In the genomic region with DNA sequence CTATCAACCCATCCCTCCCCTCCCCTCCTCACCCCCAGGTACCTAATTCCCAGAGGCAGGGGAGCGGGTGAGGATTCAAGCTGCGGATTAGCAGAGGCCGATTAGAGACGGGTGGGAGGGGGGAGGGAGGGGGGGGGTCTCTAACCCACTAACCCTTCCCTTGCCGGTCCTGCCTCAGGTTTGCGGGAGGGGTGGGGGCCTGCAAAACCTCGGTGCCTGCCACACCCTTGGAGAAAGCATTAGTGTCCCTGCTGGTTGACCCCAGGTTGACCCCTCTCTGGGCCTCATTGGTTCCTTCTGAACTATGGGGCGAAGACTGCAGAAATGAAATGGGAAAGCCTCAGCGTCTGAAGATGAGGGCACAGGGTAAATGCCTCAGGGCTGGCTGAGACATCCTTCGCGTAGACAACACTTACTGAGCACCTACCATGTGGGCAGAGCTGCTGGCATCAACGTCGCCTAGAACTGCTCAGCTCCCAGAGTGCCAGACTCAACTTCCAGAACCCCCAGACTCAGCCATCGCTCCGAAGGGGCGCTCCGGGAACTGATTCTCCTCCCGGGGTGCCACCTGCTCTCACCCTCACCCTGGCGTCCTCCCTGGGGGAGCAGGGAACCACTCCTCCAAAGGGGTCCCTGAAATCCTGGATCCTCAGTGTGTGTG, we compare ENCODE assay signal across 2 cellular contexts.
TF ChIP-seq lines count a peak whose summit lies in the region.

No MANE protein-coding gene starts in this region.

TF ChIP-seq in HCT116, 20 proteins besides CTCF, POLR2A, EP300 and RAD21 (continued from another document):
- TF ChIP-seq, protein P1, sequence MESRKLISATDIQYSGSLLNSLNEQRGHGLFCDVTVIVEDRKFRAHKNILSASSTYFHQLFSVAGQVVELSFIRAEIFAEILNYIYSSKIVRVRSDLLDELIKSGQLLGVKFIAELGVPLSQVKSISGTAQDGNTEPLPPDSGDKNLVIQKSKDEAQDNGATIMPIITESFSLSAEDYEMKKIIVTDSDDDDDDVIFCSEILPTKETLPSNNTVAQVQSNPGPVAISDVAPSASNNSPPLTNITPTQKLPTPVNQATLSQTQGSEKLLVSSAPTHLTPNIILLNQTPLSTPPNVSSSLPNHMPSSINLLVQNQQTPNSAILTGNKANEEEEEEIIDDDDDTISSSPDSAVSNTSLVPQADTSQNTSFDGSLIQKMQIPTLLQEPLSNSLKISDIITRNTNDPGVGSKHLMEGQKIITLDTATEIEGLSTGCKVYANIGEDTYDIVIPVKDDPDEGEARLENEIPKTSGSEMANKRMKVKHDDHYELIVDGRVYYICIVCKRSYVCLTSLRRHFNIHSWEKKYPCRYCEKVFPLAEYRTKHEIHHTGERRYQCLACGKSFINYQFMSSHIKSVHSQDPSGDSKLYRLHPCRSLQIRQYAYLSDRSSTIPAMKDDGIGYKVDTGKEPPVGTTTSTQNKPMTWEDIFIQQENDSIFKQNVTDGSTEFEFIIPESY (IDR thresholded peaks at IDR 0.05; ENCODE audit: extremely low read depth, insufficient replicate concordance, low read length), result no peak
- TF ChIP-seq FOSL1 (IDR thresholded peaks at IDR 0.05; ENCODE audit: low read depth), result no peak
- no peak for TF ChIP-seq ELF1 (IDR thresholded peaks at IDR 0.05; ENCODE audit: borderline replicate concordance, low read depth)
- no peak for TF ChIP-seq POLR2AphosphoS5 (IDR thresholded peaks at IDR 0.05; ENCODE audit: low read depth, low read length)
- TF ChIP-seq CBX3 (IDR thresholded peaks at IDR 0.05; ENCODE audit: low read depth), result no peak
- no peak for TF ChIP-seq SIN3A (IDR thresholded peaks at IDR 0.05; ENCODE audit: low read depth)
- TF ChIP-seq, protein P2, sequence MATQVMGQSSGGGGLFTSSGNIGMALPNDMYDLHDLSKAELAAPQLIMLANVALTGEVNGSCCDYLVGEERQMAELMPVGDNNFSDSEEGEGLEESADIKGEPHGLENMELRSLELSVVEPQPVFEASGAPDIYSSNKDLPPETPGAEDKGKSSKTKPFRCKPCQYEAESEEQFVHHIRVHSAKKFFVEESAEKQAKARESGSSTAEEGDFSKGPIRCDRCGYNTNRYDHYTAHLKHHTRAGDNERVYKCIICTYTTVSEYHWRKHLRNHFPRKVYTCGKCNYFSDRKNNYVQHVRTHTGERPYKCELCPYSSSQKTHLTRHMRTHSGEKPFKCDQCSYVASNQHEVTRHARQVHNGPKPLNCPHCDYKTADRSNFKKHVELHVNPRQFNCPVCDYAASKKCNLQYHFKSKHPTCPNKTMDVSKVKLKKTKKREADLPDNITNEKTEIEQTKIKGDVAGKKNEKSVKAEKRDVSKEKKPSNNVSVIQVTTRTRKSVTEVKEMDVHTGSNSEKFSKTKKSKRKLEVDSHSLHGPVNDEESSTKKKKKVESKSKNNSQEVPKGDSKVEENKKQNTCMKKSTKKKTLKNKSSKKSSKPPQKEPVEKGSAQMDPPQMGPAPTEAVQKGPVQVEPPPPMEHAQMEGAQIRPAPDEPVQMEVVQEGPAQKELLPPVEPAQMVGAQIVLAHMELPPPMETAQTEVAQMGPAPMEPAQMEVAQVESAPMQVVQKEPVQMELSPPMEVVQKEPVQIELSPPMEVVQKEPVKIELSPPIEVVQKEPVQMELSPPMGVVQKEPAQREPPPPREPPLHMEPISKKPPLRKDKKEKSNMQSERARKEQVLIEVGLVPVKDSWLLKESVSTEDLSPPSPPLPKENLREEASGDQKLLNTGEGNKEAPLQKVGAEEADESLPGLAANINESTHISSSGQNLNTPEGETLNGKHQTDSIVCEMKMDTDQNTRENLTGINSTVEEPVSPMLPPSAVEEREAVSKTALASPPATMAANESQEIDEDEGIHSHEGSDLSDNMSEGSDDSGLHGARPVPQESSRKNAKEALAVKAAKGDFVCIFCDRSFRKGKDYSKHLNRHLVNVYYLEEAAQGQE (IDR thresholded peaks at IDR 0.05; ENCODE audit: low read depth), result no peak
- no peak for TF ChIP-seq YY1 (IDR thresholded peaks at IDR 0.05; ENCODE audit: extremely low read depth, insufficient replicate concordance, low read depth, low read length)
- TF ChIP-seq CEBPB (IDR thresholded peaks at IDR 0.05; ENCODE audit: low read depth), result no peak

TF ChIP-seq in WTC11, 78 proteins besides CTCF, POLR2A, EP300 and RAD21:
- TF ChIP-seq, protein P3, sequence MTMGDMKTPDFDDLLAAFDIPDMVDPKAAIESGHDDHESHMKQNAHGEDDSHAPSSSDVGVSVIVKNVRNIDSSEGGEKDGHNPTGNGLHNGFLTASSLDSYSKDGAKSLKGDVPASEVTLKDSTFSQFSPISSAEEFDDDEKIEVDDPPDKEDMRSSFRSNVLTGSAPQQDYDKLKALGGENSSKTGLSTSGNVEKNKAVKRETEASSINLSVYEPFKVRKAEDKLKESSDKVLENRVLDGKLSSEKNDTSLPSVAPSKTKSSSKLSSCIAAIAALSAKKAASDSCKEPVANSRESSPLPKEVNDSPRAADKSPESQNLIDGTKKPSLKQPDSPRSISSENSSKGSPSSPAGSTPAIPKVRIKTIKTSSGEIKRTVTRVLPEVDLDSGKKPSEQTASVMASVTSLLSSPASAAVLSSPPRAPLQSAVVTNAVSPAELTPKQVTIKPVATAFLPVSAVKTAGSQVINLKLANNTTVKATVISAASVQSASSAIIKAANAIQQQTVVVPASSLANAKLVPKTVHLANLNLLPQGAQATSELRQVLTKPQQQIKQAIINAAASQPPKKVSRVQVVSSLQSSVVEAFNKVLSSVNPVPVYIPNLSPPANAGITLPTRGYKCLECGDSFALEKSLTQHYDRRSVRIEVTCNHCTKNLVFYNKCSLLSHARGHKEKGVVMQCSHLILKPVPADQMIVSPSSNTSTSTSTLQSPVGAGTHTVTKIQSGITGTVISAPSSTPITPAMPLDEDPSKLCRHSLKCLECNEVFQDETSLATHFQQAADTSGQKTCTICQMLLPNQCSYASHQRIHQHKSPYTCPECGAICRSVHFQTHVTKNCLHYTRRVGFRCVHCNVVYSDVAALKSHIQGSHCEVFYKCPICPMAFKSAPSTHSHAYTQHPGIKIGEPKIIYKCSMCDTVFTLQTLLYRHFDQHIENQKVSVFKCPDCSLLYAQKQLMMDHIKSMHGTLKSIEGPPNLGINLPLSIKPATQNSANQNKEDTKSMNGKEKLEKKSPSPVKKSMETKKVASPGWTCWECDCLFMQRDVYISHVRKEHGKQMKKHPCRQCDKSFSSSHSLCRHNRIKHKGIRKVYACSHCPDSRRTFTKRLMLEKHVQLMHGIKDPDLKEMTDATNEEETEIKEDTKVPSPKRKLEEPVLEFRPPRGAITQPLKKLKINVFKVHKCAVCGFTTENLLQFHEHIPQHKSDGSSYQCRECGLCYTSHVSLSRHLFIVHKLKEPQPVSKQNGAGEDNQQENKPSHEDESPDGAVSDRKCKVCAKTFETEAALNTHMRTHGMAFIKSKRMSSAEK (CRISPR knock-in tag; IDR thresholded peaks at IDR 0.05; ENCODE audit: borderline replicate concordance), result no peak
- TF ChIP-seq ZNF317 (CRISPR knock-in tag; IDR thresholded peaks at IDR 0.05; ENCODE audit: borderline replicate concordance, low read depth) (no peak), MXD4 (CRISPR knock-in tag; IDR thresholded peaks at IDR 0.05; ENCODE audit: borderline replicate concordance) (no peak), ZBTB21 (CRISPR knock-in tag; IDR thresholded peaks at IDR 0.05; ENCODE audit: borderline replicate concordance) (no peak), ELF4 (CRISPR knock-in tag; IDR thresholded peaks at IDR 0.05; ENCODE audit: low read depth) (no peak), ZNF423 (CRISPR knock-in tag; IDR thresholded peaks at IDR 0.05) (no peak), SP1 (CRISPR knock-in tag; conservative IDR thresholded peaks at IDR 0.05) (no peak), ESRRA (CRISPR knock-in tag; IDR thresholded peaks at IDR 0.05; ENCODE audit: borderline replicate concordance) (no peak), SOX15 (CRISPR knock-in tag; IDR thresholded peaks at IDR 0.05) (no peak), CREM (CRISPR knock-in tag; IDR thresholded peaks at IDR 0.05) (no peak), TP53 (CRISPR knock-in tag; IDR thresholded peaks at IDR 0.05) (no peak)
- TF ChIP-seq, protein P4, sequence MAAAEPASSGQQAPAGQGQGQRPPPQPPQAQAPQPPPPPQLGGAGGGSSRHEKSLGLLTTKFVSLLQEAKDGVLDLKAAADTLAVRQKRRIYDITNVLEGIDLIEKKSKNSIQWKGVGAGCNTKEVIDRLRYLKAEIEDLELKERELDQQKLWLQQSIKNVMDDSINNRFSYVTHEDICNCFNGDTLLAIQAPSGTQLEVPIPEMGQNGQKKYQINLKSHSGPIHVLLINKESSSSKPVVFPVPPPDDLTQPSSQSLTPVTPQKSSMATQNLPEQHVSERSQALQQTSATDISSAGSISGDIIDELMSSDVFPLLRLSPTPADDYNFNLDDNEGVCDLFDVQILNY (CRISPR knock-in tag; IDR thresholded peaks at IDR 0.05), result no peak
- TF ChIP-seq, protein P5, sequence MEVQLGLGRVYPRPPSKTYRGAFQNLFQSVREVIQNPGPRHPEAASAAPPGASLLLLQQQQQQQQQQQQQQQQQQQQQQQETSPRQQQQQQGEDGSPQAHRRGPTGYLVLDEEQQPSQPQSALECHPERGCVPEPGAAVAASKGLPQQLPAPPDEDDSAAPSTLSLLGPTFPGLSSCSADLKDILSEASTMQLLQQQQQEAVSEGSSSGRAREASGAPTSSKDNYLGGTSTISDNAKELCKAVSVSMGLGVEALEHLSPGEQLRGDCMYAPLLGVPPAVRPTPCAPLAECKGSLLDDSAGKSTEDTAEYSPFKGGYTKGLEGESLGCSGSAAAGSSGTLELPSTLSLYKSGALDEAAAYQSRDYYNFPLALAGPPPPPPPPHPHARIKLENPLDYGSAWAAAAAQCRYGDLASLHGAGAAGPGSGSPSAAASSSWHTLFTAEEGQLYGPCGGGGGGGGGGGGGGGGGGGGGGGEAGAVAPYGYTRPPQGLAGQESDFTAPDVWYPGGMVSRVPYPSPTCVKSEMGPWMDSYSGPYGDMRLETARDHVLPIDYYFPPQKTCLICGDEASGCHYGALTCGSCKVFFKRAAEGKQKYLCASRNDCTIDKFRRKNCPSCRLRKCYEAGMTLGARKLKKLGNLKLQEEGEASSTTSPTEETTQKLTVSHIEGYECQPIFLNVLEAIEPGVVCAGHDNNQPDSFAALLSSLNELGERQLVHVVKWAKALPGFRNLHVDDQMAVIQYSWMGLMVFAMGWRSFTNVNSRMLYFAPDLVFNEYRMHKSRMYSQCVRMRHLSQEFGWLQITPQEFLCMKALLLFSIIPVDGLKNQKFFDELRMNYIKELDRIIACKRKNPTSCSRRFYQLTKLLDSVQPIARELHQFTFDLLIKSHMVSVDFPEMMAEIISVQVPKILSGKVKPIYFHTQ (CRISPR knock-in tag; IDR thresholded peaks at IDR 0.05), result no peak
- TF ChIP-seq, protein P6, sequence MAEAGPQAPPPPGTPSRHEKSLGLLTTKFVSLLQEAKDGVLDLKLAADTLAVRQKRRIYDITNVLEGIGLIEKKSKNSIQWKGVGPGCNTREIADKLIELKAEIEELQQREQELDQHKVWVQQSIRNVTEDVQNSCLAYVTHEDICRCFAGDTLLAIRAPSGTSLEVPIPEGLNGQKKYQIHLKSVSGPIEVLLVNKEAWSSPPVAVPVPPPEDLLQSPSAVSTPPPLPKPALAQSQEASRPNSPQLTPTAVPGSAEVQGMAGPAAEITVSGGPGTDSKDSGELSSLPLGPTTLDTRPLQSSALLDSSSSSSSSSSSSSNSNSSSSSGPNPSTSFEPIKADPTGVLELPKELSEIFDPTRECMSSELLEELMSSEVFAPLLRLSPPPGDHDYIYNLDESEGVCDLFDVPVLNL (CRISPR knock-in tag; IDR thresholded peaks at IDR 0.05; ENCODE audit: borderline replicate concordance, low read depth), result no peak
- TF ChIP-seq, protein P7, sequence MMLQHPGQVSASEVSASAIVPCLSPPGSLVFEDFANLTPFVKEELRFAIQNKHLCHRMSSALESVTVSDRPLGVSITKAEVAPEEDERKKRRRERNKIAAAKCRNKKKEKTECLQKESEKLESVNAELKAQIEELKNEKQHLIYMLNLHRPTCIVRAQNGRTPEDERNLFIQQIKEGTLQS (CRISPR knock-in tag; conservative IDR thresholded peaks at IDR 0.05), result no peak
